Comparison of ENCODE assay signal across 16 cellular contexts in genomic region chr1:242140871-242141270, GRCh38.
DNase-seq lines count a peak whose midpoint lies in the region; ATAC-seq and TF ChIP-seq lines count a peak whose summit lies in the region.
"Had no signal": no experiment of that assay in that cellular context is flagged by ENCODE, and none has a peak within 500 bp of the region (broad histone marks: within the 10 kb centered on the region; RNA-seq: fewer than 3 reads in every experiment).

No MANE protein-coding gene starts in this region.

- BruUV-seq in Panc1 (replicated peaks; lab: Mats Ljungman, UMichigan): no TSS peak

- H3K4me3 ChIP-seq in Panc1 (ENCODE audit: low read depth in 2 of 2, low read length in 2 of 2): no peak overlapping the region
- no peak overlapping the region for H3K4me3 ChIP-seq in lower leg skin (ENCODE audit: low read depth, poor library complexity, severe bottlenecking)
- H3K4me3 ChIP-seq: GM23338 had no signal

- no peak for ATAC-seq in Panc1
- ATAC-seq: GM23338 had no signal

- no peaks in the 10 kb centered on the region for H3K4me1 ChIP-seq in Panc1 (ENCODE audit: control insufficient read depth, insufficient read depth, low read length)

- POLR2A ChIA-PET in Panc1 (lab: Charles Lee): no interaction called here

- TF ChIP-seq CTCF in Panc1 (IDR thresholded peaks at IDR 0.05) (no peak), lower leg skin (IDR thresholded peaks at IDR 0.05) (no peak)

- peak overlapping the region; percentile 48; the same call in 1 of the 2 replicates for H3K27ac ChIP-seq in Panc1 (ENCODE audit: low read length)
- H3K27ac ChIP-seq: C4-2B had no signal

- in situ Hi-C loops in Panc1 (cut with HindIII; ENCODE audit: low pct_unique_long_range_greater_than_20kb, low sequenced_read_pairs): no loop called here

- intact Hi-C loops in Panc1 (cut with micrococcal nuclease; ENCODE audit: unreplicated experiment) (no loop called here), lower leg skin (cut with DNase I; ENCODE audit: low total_unique reads) (no loop called here)

- DNase-seq in HT1080 (ENCODE audit: low read depth) (peak; percentile 69), Panc1 (ENCODE audit: low read depth, low spot score) (no peak), kidney tubule cell (ENCODE audit: low spot score) (peak; percentile 37), T-helper 9 cell (no peak), NCI-H446 (lab: John Stamatoyannopoulos, UW) (no peak), lower leg skin (ENCODE audit: low spot score in 2 of 2) (no peak)
- DNase-seq in activated T-cell treated with anti-CD3 and anti-CD28 coated beads, Interleukin-2, amount 50 U/mL, for 48 hours: no peak
- DNase-seq: BE2C; CD4-positive, alpha-beta memory T cell; COR-L47; DMS153; DMS79 treated with DMSO at 0.1 percent for 48 hours; EL; H7 had no signal

- H3K36me3 ChIP-seq in Panc1 (ENCODE audit: control insufficient read depth, insufficient read depth, low read length): no peaks in the 10 kb centered on the region
- H3K36me3 ChIP-seq: BE2C had no signal

- H3K27me3 ChIP-seq in Panc1 (ENCODE audit: control insufficient read depth, insufficient read depth, low read length): no peaks in the 10 kb centered on the region
- H3K27me3 ChIP-seq: BE2C had no signal

- no peak for TF ChIP-seq POLR2A in lower leg skin (IDR thresholded peaks at IDR 0.05)

- CTCF ChIA-PET in Panc1 (lab: Charles Lee): no interaction called here

- WGBS in lower leg skin, 2 donors: 67 to 100% methylated on average over 1 of the region's 1 CpG

- no peaks in the 10 kb centered on the region for H3K9me3 ChIP-seq in Panc1 (ENCODE audit: control insufficient read depth, insufficient read depth, low read depth, low read length)
- H3K9me3 ChIP-seq: BE2C had no signal

Comparison
In these comparisons a context has a peak if more than half of its experiments do, and no peak if none do; other contexts are left out.
1. DNase-seq: peak in HT1080 (single experiment) and kidney tubule cell (single experiment); none in Panc1 (single experiment), T-helper 9 cell (single experiment), NCI-H446 (0 of 2), activated T-cell treated with anti-CD3 and anti-CD28 coated beads, Interleukin-2, amount 50 U/mL, for 48 hours (0 of 2) and lower leg skin (0 of 2).